In genomic region chr4:182555997-182556418, GRCh38 we compare ENCODE assay signal across 11 cellular contexts.
DNase-seq lines count a peak whose midpoint lies in the region; ATAC-seq and TF ChIP-seq lines count a peak whose summit lies in the region.
"Had no signal": no experiment of that assay in that cellular context is flagged by ENCODE, and none has a peak within 500 bp of the region (broad histone marks: within the 10 kb centered on the region; RNA-seq: fewer than 3 reads in every experiment).

No MANE protein-coding gene starts in this region.

- TF ChIP-seq CTCF in choroid plexus epithelial cell (conservative IDR thresholded peaks at IDR 0.05; ENCODE audit: low read depth, low read length) (no peak), left lung (IDR thresholded peaks at IDR 0.05) (no peak)

- ATAC-seq in left lung (peak; percentile 76), GM18520 (IDR thresholded peaks at IDR 0.05; ENCODE audit: unreplicated experiment) (no peak)
- ATAC-seq: HCT116, left lobe of liver had no signal

- DNase-seq in DMS79 (lab: John Stamatoyannopoulos, UW), result peak; percentile 80
- DNase-seq in NCI-H128 (lab: John Stamatoyannopoulos, UW; ENCODE audit: unreplicated experiment), result peak; percentile 39
- DNase-seq in choroid plexus epithelial cell (ENCODE audit: low read depth), result peak; percentile 92
- DNase-seq in left lung, result no peak
- no peak for DNase-seq in putamen (ENCODE audit: low spot score)
- no peak for DNase-seq in NCI-H446 treated with DMSO at 0.1 percent for 48 hours (lab: John Stamatoyannopoulos, UW)
- no peak for DNase-seq in NCI-H146 (lab: John Stamatoyannopoulos, UW)
- DNase-seq: tibial artery had no signal

- no peak overlapping the region for H3K27ac ChIP-seq in left lung
- H3K27ac ChIP-seq: tibial artery had no signal

- no peaks in the 10 kb centered on the region for H3K4me1 ChIP-seq in left lung

- H3K9me3 ChIP-seq in left lung, result no peaks in the 10 kb centered on the region
- H3K9me3 ChIP-seq: tibial artery had no signal

- H3K4me3 ChIP-seq in choroid plexus epithelial cell (ENCODE audit: low read depth, low read length) (no peak overlapping the region), left lung (no peak overlapping the region)
- H3K4me3 ChIP-seq: tibial artery had no signal

- no peaks in the 10 kb centered on the region for H3K36me3 ChIP-seq in left lung
- H3K36me3 ChIP-seq: tibial artery had no signal

- peaks cover 0 to 7% of the 10 kb centered on the region in 2 donors for H3K27me3 ChIP-seq in left lung

- intact Hi-C loops in left lung (cut with DNase I), result no loop called here

Comparison
In these comparisons a context has a peak if more than half of its experiments do, and no peak if none do; other contexts are left out.
1. DNase-seq: peak in DMS79 (single experiment), NCI-H128 (single experiment) and choroid plexus epithelial cell (single experiment); none in left lung (0 of 2), putamen (single experiment), NCI-H446 treated with DMSO at 0.1 percent for 48 hours (single experiment) and NCI-H146 (single experiment).